Comparison of ENCODE assay signal across 9 cellular contexts in genomic region chr6:163412345-163412744, GRCh38. TPM values are rescaled to one million over a fixed set of nuclear protein-coding genes. Genes with fewer than 3 reads are reported as not detected.
DNase-seq lines count a peak whose midpoint lies in the region; ATAC-seq, FAIRE-seq and TF ChIP-seq lines count a peak whose summit lies in the region.
"Had no signal": no experiment of that assay in that cellular context is flagged by ENCODE, and none has a peak within 500 bp of the region (broad histone marks: within the 10 kb centered on the region; RNA-seq: fewer than 3 reads in every experiment).

No MANE protein-coding gene starts in this region.

- H3K9ac ChIP-seq in IMR-90 (ENCODE audit: low read depth, low read length) (peak overlapping the region; percentile 71; the same call in 1 of the 2 replicates), colonic mucosa (ENCODE audit: low read depth in 2 of 2, low read length in 2 of 2) (peak overlapping the region in 1 of 2 donors; percentile 61)

- no peak overlapping the region for H3K18ac ChIP-seq in IMR-90 (ENCODE audit: low read depth, low read length)

- peak overlapping the region; percentile 94 for H3K4me3 Mint-ChIP-seq in natural killer cell treated with Interleukin-12 subunit alpha and Interleukin-12 subunit beta and Interleukin-15 and Interleukin-18, amount 100 ng/mL, for 72 hours

- H4K8ac ChIP-seq in IMR-90 (ENCODE audit: low read depth in 2 of 2, low read length in 2 of 2): no peak overlapping the region

- H3K36me3 ChIP-seq in IMR-90 (ENCODE audit: control insufficient read depth, insufficient read depth, low read length) (no peaks in the 10 kb centered on the region), colonic mucosa (no peaks in the 10 kb centered on the region)

- H3K79me1 ChIP-seq in IMR-90 (ENCODE audit: low read depth in 1 of 2, low read length in 2 of 2): no peaks in the 10 kb centered on the region

- CTCF ChIA-PET in AG04450 (lab: Charles Lee): interaction anchor here (0.6 to 1.0 kb wide), 3 partner anchors 9 to 757 kb away, joined by 3 to 4 read pairs (median 4); no protein-coding TSS in a partner anchor
- CTCF ChIA-PET in IMR-90 (lab: Yijun Ruan, JAX): no interaction called here

- no peaks in the 10 kb centered on the region for H3K9me3 Mint-ChIP-seq in natural killer cell treated with Interleukin-12 subunit alpha and Interleukin-12 subunit beta and Interleukin-15 and Interleukin-18, amount 100 ng/mL, for 72 hours

- H4K91ac ChIP-seq in IMR-90 (ENCODE audit: insufficient read depth, low read depth, low read length): no peak overlapping the region

- peak overlapping the region; percentile 4 for H2BK5ac ChIP-seq in IMR-90 (ENCODE audit: low read depth, low read length, poor library complexity, severe bottlenecking)

- dilution Hi-C loops in IMR-90 (cut with HindIII; ENCODE audit: low sequenced_read_pairs, unreplicated experiment): no loop called here

- POLR2A ChIA-PET in AG04450 (lab: Yijun Ruan, JAX): interaction anchor here (0.6 kb wide), 2 partner anchors 20 to 448 kb away, joined by 3 to 4 read pairs; no protein-coding TSS in a partner anchor
- POLR2A ChIA-PET in IMR-90 (lab: Charles Lee; ENCODE audit: unreplicated experiment): no interaction called here

- no peaks in the 10 kb centered on the region for H3K27me3 ChIP-seq in AG04450 (ENCODE audit: control insufficient read depth, insufficient read depth, low read length)
- no peaks in the 10 kb centered on the region for H3K27me3 ChIP-seq in IMR-90 (ENCODE audit: control insufficient read depth, insufficient read depth, low read length)
- H3K27me3 ChIP-seq in colonic mucosa: peaks cover 17% of the 10 kb centered on the region

- H3K36me3 Mint-ChIP-seq in natural killer cell treated with Interleukin-12 subunit alpha and Interleukin-12 subunit beta and Interleukin-15 and Interleukin-18, amount 100 ng/mL, for 72 hours: peaks cover 9% of the 10 kb centered on the region

- no peak for DNase-seq in AG04450 (ENCODE audit: low read depth, low spot score)
- no peak for DNase-seq in IMR-90
- DNase-seq in colonic mucosa: no peak
- no peak for DNase-seq in natural killer cell treated with Interleukin-12 subunit alpha and Interleukin-12 subunit beta and Interleukin-15 and Interleukin-18, amount 100 ng/mL, for 72 hours (ENCODE audit: low spot score)
- no peak for DNase-seq in D721Med (ENCODE audit: insufficient read length, low spot score)
- no peak for DNase-seq in SKM-1 (lab: John Stamatoyannopoulos, UW; ENCODE audit: unreplicated experiment)
- DNase-seq in MV-4-11 (lab: John Stamatoyannopoulos, UW): no peak
- DNase-seq: T-helper 17 cell had no signal

- H3K14ac ChIP-seq in IMR-90 (replicated peaks; ENCODE audit: low read depth, low read length): no peak overlapping the region

- H3K56ac ChIP-seq in IMR-90 (ENCODE audit: extremely low read depth, insufficient read depth, low read length): no peak overlapping the region

- FAIRE-seq in D721Med (lab: Jason Lieb, UNC): no peak

- H4K20me1 ChIP-seq in IMR-90 (ENCODE audit: insufficient read depth, low read length): 0 out of 2 replicates have a peak, but pooled peaks cover 4% of the 10 kb centered on the region

- H3K27me3 Mint-ChIP-seq in natural killer cell treated with Interleukin-12 subunit alpha and Interleukin-12 subunit beta and Interleukin-15 and Interleukin-18, amount 100 ng/mL, for 72 hours: peaks cover 6 to 9% of the 10 kb centered on the region in 2 donors
- H3K27me3 Mint-ChIP-seq: T-helper 17 cell had no signal

- H3K4me3 ChIP-seq in AG04450 (ENCODE audit: low read depth, low read length) (peak overlapping the region; percentile 74), IMR-90 (ENCODE audit: insufficient read depth, low read depth, low read length) (peak overlapping the region; percentile 100; the same call in 1 of the 2 replicates), colonic mucosa (no peak overlapping the region)

- no peak for TF ChIP-seq POLR2A in IMR-90 (IDR thresholded peaks at IDR 0.05; ENCODE audit: low read depth, low read length)

- H3K27ac ChIP-seq in AG04450 (ENCODE audit: low read depth, low read length): no peak overlapping the region
- H3K27ac ChIP-seq in IMR-90 (ENCODE audit: insufficient read depth, low read length): 0 out of 2 replicates have a peak overlapping the region, but pooled peaks have one; percentile 78
- peak overlapping the region; percentile 97 for H3K27ac ChIP-seq in colonic mucosa

- no CpG with 5 or more reads among the region's 2 CpGs for WGBS in IMR-90 (ENCODE audit: extremely low coverage in 2 of 2, insufficient read length in 1 of 2), 2 experiments

- H4K5ac ChIP-seq in IMR-90 (ENCODE audit: low read depth, low read length): no peak overlapping the region

- H3K4me1 ChIP-seq in IMR-90 (ENCODE audit: control insufficient read depth, insufficient read depth, low read length): no peaks in the 10 kb centered on the region
- H3K4me1 ChIP-seq in colonic mucosa: no peaks in the 10 kb centered on the region

- H3K4ac ChIP-seq in IMR-90 (ENCODE audit: low read depth, low read length): no peak overlapping the region

- TF ChIP-seq CTCF in AG04450 (IDR thresholded peaks at IDR 0.05; ENCODE audit: low read depth, low read length) (no peak), IMR-90 (conservative IDR thresholded peaks at IDR 0.05; ENCODE audit: low read depth, low read length) (no peak), colonic mucosa (IDR thresholded peaks at IDR 0.05) (no peak), D721Med (IDR thresholded peaks at IDR 0.05; ENCODE audit: insufficient read depth, missing control alignments) (no peak)

- H2BK120ac ChIP-seq in IMR-90 (ENCODE audit: low read depth, low read length): no peak overlapping the region

- H3K27ac Mint-ChIP-seq in natural killer cell treated with Interleukin-12 subunit alpha and Interleukin-12 subunit beta and Interleukin-15 and Interleukin-18, amount 100 ng/mL, for 72 hours: peak overlapping the region; percentile 39 to 61

- no peaks in the 10 kb centered on the region for H3K9me1 ChIP-seq in IMR-90 (ENCODE audit: insufficient read depth, low read length)

- H2AK9ac ChIP-seq in IMR-90 (replicated peaks; ENCODE audit: low read depth, low read length, poor library complexity): no peak overlapping the region

- H2BK15ac ChIP-seq in IMR-90 (ENCODE audit: low read depth, low read length): no peak overlapping the region

- peaks cover 24 to 27% of the 10 kb centered on the region in 2 donors for H3K4me1 Mint-ChIP-seq in natural killer cell treated with Interleukin-12 subunit alpha and Interleukin-12 subunit beta and Interleukin-15 and Interleukin-18, amount 100 ng/mL, for 72 hours (ENCODE audit: low read depth in 2 of 2)

- no peak overlapping the region for H2BK20ac ChIP-seq in IMR-90 (ENCODE audit: low read depth, low read length)

- H2AK5ac ChIP-seq in IMR-90 (ENCODE audit: low read depth, low read length): no peak overlapping the region

- ATAC-seq in IMR-90 (ENCODE audit: low read depth) (no peak), GM18861 (IDR thresholded peaks at IDR 0.05; ENCODE audit: unreplicated experiment) (no peak)
- ATAC-seq in natural killer cell treated with Interleukin-12 subunit alpha and Interleukin-12 subunit beta and Interleukin-15 and Interleukin-18, amount 100 ng/mL, for 72 hours: no peak
- ATAC-seq: T-helper 17 cell had no signal

- H2AFZ ChIP-seq in IMR-90 (replicated peaks; ENCODE audit: low read length, poor library complexity): no peak overlapping the region

- no peak for TF ChIP-seq RAD21 in IMR-90 (IDR thresholded peaks at IDR 0.05; ENCODE audit: low read length)

- H3K9me3 ChIP-seq in AG04450 (ENCODE audit: control insufficient read depth, insufficient read depth, low read length) (no peaks in the 10 kb centered on the region), IMR-90 (ENCODE audit: control insufficient read depth, insufficient read depth, low read length) (no peaks in the 10 kb centered on the region), colonic mucosa (no peaks in the 10 kb centered on the region)

- BruUV-seq in IMR-90 (replicated peaks; lab: Mats Ljungman, UMichigan): no TSS peak

- H3K4me2 ChIP-seq in IMR-90 (ENCODE audit: low read depth, low read length): peak overlapping the region; percentile 96

- intact Hi-C loops in IMR-90 (cut with micrococcal nuclease): loop anchor here (10.0 kb wide), 2 partner anchors 448 to 1832 kb away; no protein-coding TSS in a partner anchor
- intact Hi-C loops in colonic mucosa (cut with DNase I): no loop called here

- no peak overlapping the region for H3K23ac ChIP-seq in IMR-90 (ENCODE audit: low read depth, low read length)

- in situ Hi-C loops in IMR-90 (cut with MboI; ENCODE audit: low sequenced_read_pairs): loop anchor here (25.0 kb wide), 1 partner anchor 2000 kb away; no protein-coding TSS in a partner anchor

TF ChIP-seq in IMR-90, 13 proteins besides CTCF, POLR2A, EP300 and RAD21:
- TF ChIP-seq MXI1 (IDR thresholded peaks at IDR 0.05; ENCODE audit: borderline replicate concordance, low read depth, low read length): no peak
- no peak for TF ChIP-seq SMC3 (IDR thresholded peaks at IDR 0.05; ENCODE audit: low read depth, low read length)
- no peak for TF ChIP-seq CEBPB (IDR thresholded peaks at IDR 0.05; ENCODE audit: low read depth, low read length)
- no peak for TF ChIP-seq MAFK (IDR thresholded peaks at IDR 0.05; ENCODE audit: low read depth, low read length)
- TF ChIP-seq CHD1 (IDR thresholded peaks at IDR 0.05; ENCODE audit: low read depth, low read length): no peak

RNA-seq across cellular contexts. Expression of gene QKI, which starts 2.2 kb away (rescaled TPM):
- polyA plus RNA-seq in AG04450 (2011; rRNA removed): 157 and 165 TPM in 2 replicates
- polyA minus RNA-seq in AG04450 (2011; rRNA and poly(A)+ RNA removed): 335 and 377 TPM in 2 replicates
- total RNA-seq in IMR-90 (2012; rRNA removed): 171 and 232 TPM in 2 replicates
- polyA plus RNA-seq in IMR-90 (2012; rRNA removed): 106 and 112 TPM in 2 replicates
- 54.2 and 59.7 TPM in 2 replicates for polyA plus RNA-seq in IMR-90 (2012; cell fraction: cytosol; rRNA removed)
- 57.1 and 121 TPM in 2 replicates for polyA plus RNA-seq in IMR-90 (2012; cell fraction: nucleus; rRNA removed; ENCODE audit: low replicate concordance)
- total RNA-seq in colonic mucosa: 10 to 100 TPM in 1 of 2 donors, 1 to 10 TPM in 1; 9.1 to 28.0 TPM
- total RNA-seq in natural killer cell treated with Interleukin-12 subunit alpha and Interleukin-12 subunit beta and Interleukin-15 and Interleukin-18, amount 100 ng/mL, for 72 hours: 100 to 1,000 TPM in 1 of 2 donors, 10 to 100 TPM in 1; 91.8 to 123 TPM
